In genomic region chr22:28819253-28820096, GRCh38 we compare ENCODE assay signal across 11 cellular contexts. TPM values are rescaled to one million over a fixed set of nuclear protein-coding genes. Genes with fewer than 3 reads are reported as not detected.
DNase-seq lines count a peak whose midpoint lies in the region; ATAC-seq and TF ChIP-seq lines count a peak whose summit lies in the region.
"Had no signal": no experiment of that assay in that cellular context is flagged by ENCODE, and none has a peak within 500 bp of the region (broad histone marks: within the 10 kb centered on the region; RNA-seq: fewer than 3 reads in every experiment).

No MANE protein-coding gene starts in this region.

- intact Hi-C loops in left colon (cut with DNase I, micrococcal nuclease): no loop called here
- intact Hi-C loops in upper lobe of right lung (cut with DNase I): no loop called here
- intact Hi-C loops in posterior vena cava (cut with DNase I): no loop called here

- peaks cover 30% of the 10 kb centered on the region for H3K4me1 ChIP-seq in upper lobe of right lung

- POLR2A ChIA-PET in activated naive CD8-positive, alpha-beta T cell treated with anti-CD3 and anti-CD28 coated beads, Interleukin-2, amount 10 ng/mL, durations not matched to agents 7 days and 5 days (lab: Charles Lee): interaction anchor here (1.5 to 9.2 kb wide), 4 partner anchors 8 to 47 kb away, joined by 4 to 130 read pairs (median 33); partner anchors contain the start of genes CCDC117 and XBP1

- no peaks in the 10 kb centered on the region for H3K9me3 ChIP-seq in upper lobe of right lung

- peak overlapping the region; percentile 51 for H3K4me3 Mint-ChIP-seq in activated naive CD8-positive, alpha-beta T cell treated with anti-CD3 and anti-CD28 coated beads, Interleukin-2, amount 10 ng/mL, durations not matched to agents 7 days and 5 days
- H3K4me3 Mint-ChIP-seq in activated naive CD8-positive, alpha-beta T cell treated with anti-CD3 and anti-CD28 coated beads, Interleukin-2, amount 50 U/mL, for 24 hours: no peak overlapping the region
- H3K4me3 Mint-ChIP-seq: activated CD8-positive, alpha-beta memory T cell treated with anti-CD3 and anti-CD28 coated beads, Interleukin-2, amount 10 ng/mL, durations not matched to agents 7 days and 5 days had no signal

- TF ChIP-seq CTCF in upper lobe of right lung (IDR thresholded peaks at IDR 0.05): no peak

- no peak for DNase-seq in activated naive CD8-positive, alpha-beta T cell treated with anti-CD3 and anti-CD28 coated beads, Interleukin-2, amount 10 ng/mL, durations not matched to agents 7 days and 5 days
- DNase-seq in activated naive CD8-positive, alpha-beta T cell treated with anti-CD3 and anti-CD28 coated beads, Interleukin-2, amount 50 U/mL, for 24 hours: no peak
- DNase-seq in HT-29 (ENCODE audit: low spot score) (peak; percentile 70), left colon (peak; percentile 67 to 71), upper lobe of right lung (no peak), posterior vena cava (ENCODE audit: low spot score) (no peak)
- no peak for DNase-seq in stimulated activated naive CD4-positive, alpha-beta T cell (lab: John Stamatoyannopoulos, UW)
- DNase-seq: activated CD8-positive, alpha-beta memory T cell treated with anti-CD3 and anti-CD28 coated beads, Interleukin-2, amount 10 ng/mL, durations not matched to agents 7 days and 5 days; stimulated activated CD4-positive, alpha-beta T cell treated with anti-CD3 and anti-CD28 coated beads, Interleukin-4, amount 100 ng/mL, for 4 hours had no signal

- H3K36me3 Mint-ChIP-seq in activated naive CD8-positive, alpha-beta T cell treated with anti-CD3 and anti-CD28 coated beads, Interleukin-2, amount 10 ng/mL, durations not matched to agents 7 days and 5 days: peaks cover 28% of the 10 kb centered on the region
- peaks cover 8% of the 10 kb centered on the region for H3K36me3 Mint-ChIP-seq in activated naive CD8-positive, alpha-beta T cell treated with anti-CD3 and anti-CD28 coated beads, Interleukin-2, amount 50 U/mL, for 24 hours (ENCODE audit: low read depth)

- peak overlapping the region; percentile 75 for H3K27ac Mint-ChIP-seq in activated naive CD8-positive, alpha-beta T cell treated with anti-CD3 and anti-CD28 coated beads, Interleukin-2, amount 10 ng/mL, durations not matched to agents 7 days and 5 days
- H3K27ac Mint-ChIP-seq in activated naive CD8-positive, alpha-beta T cell treated with anti-CD3 and anti-CD28 coated beads, Interleukin-2, amount 50 U/mL, for 24 hours: no peak overlapping the region

- peaks cover 2% of the 10 kb centered on the region for H3K27me3 Mint-ChIP-seq in activated naive CD8-positive, alpha-beta T cell treated with anti-CD3 and anti-CD28 coated beads, Interleukin-2, amount 10 ng/mL, durations not matched to agents 7 days and 5 days
- no peaks in the 10 kb centered on the region for H3K27me3 Mint-ChIP-seq in activated naive CD8-positive, alpha-beta T cell treated with anti-CD3 and anti-CD28 coated beads, Interleukin-2, amount 50 U/mL, for 24 hours
- H3K27me3 Mint-ChIP-seq: activated CD8-positive, alpha-beta memory T cell treated with anti-CD3 and anti-CD28 coated beads, Interleukin-2, amount 10 ng/mL, durations not matched to agents 7 days and 5 days had no signal

- H3K4me3 ChIP-seq in upper lobe of right lung: no peak overlapping the region
- H3K4me3 ChIP-seq: K562 had no signal

- H3K9me3 Mint-ChIP-seq in activated naive CD8-positive, alpha-beta T cell treated with anti-CD3 and anti-CD28 coated beads, Interleukin-2, amount 10 ng/mL, durations not matched to agents 7 days and 5 days: no peaks in the 10 kb centered on the region
- H3K9me3 Mint-ChIP-seq in activated naive CD8-positive, alpha-beta T cell treated with anti-CD3 and anti-CD28 coated beads, Interleukin-2, amount 50 U/mL, for 24 hours: no peaks in the 10 kb centered on the region

- peaks cover 67% of the 10 kb centered on the region for H3K4me1 Mint-ChIP-seq in activated naive CD8-positive, alpha-beta T cell treated with anti-CD3 and anti-CD28 coated beads, Interleukin-2, amount 10 ng/mL, durations not matched to agents 7 days and 5 days
- peaks cover 49% of the 10 kb centered on the region for H3K4me1 Mint-ChIP-seq in activated naive CD8-positive, alpha-beta T cell treated with anti-CD3 and anti-CD28 coated beads, Interleukin-2, amount 50 U/mL, for 24 hours

- no peaks in the 10 kb centered on the region for H3K36me3 ChIP-seq in upper lobe of right lung

- H3K27me3 ChIP-seq in upper lobe of right lung: no peaks in the 10 kb centered on the region

- peak overlapping the region; percentile 79 for H3K27ac ChIP-seq in upper lobe of right lung

- no peak for ATAC-seq in activated naive CD8-positive, alpha-beta T cell treated with anti-CD3 and anti-CD28 coated beads, Interleukin-2, amount 10 ng/mL, durations not matched to agents 7 days and 5 days (ENCODE audit: low read depth)
- ATAC-seq in activated naive CD8-positive, alpha-beta T cell treated with anti-CD3 and anti-CD28 coated beads, Interleukin-2, amount 50 U/mL, for 24 hours: no peak
- ATAC-seq in left colon: peak; percentile 73
- peak; percentile 63 for ATAC-seq in upper lobe of right lung
- ATAC-seq in GM21526 (IDR thresholded peaks at IDR 0.05; ENCODE audit: low FRiP score, unreplicated experiment): no peak
- ATAC-seq: activated CD8-positive, alpha-beta memory T cell treated with anti-CD3 and anti-CD28 coated beads, Interleukin-2, amount 10 ng/mL, durations not matched to agents 7 days and 5 days had no signal

RNA-seq across cellular contexts. Expression of gene XBP1, which starts 19.1 kb away (rescaled TPM):
- 100 to 1,000 TPM; 178 to 179 TPM for total RNA-seq in activated naive CD8-positive, alpha-beta T cell treated with anti-CD3 and anti-CD28 coated beads, Interleukin-2, amount 10 ng/mL, durations not matched to agents 7 days and 5 days
- 598 and 686 TPM in 2 replicates for total RNA-seq in HT-29 (2014; rRNA removed; shearing (Covaris generic))
- total RNA-seq in left colon (100 to 1,000 TPM; 206 to 255 TPM), upper lobe of right lung (255 TPM), posterior vena cava (100 to 1,000 TPM; 113 to 124 TPM)

RNA-seq across cellular contexts. Expression of gene CCDC117, which starts 47.0 kb away (rescaled TPM):
- total RNA-seq in activated naive CD8-positive, alpha-beta T cell treated with anti-CD3 and anti-CD28 coated beads, Interleukin-2, amount 10 ng/mL, durations not matched to agents 7 days and 5 days: 10 to 100 TPM; 27.8 to 28.0 TPM
- total RNA-seq in HT-29 (2014; rRNA removed; shearing (Covaris generic)): 7.2 and 8.2 TPM in 2 replicates
- total RNA-seq in left colon: 10 to 100 TPM; 15.2 to 17.0 TPM
- total RNA-seq in upper lobe of right lung: 19.7 TPM
- total RNA-seq in posterior vena cava: 10 to 100 TPM; 12.0 to 19.6 TPM

Comparison
In these comparisons a context has a peak if more than half of its experiments do, and no peak if none do; other contexts are left out.
1. ATAC-seq: peak in left colon (single experiment) and upper lobe of right lung (single experiment); none in activated naive CD8-positive, alpha-beta T cell treated with anti-CD3 and anti-CD28 coated beads, Interleukin-2, amount 10 ng/mL, durations not matched to agents 7 days and 5 days (single experiment), activated naive CD8-positive, alpha-beta T cell treated with anti-CD3 and anti-CD28 coated beads, Interleukin-2, amount 50 U/mL, for 24 hours (single experiment) and GM21526 (single experiment).
2. DNase-seq: peak in HT-29 (single experiment) and left colon (2 of 2); none in activated naive CD8-positive, alpha-beta T cell treated with anti-CD3 and anti-CD28 coated beads, Interleukin-2, amount 10 ng/mL, durations not matched to agents 7 days and 5 days (single experiment), activated naive CD8-positive, alpha-beta T cell treated with anti-CD3 and anti-CD28 coated beads, Interleukin-2, amount 50 U/mL, for 24 hours (single experiment), upper lobe of right lung (single experiment), stimulated activated naive CD4-positive, alpha-beta T cell (0 of 6) and posterior vena cava (single experiment).